Comparison of ENCODE assay signal across 24 cellular contexts in genomic region chr2:72134408-72134996, GRCh38. TPM values are rescaled to one million over a fixed set of nuclear protein-coding genes. Genes with fewer than 3 reads are reported as not detected.
"Had no signal": no experiment of that assay in that cellular context is flagged by ENCODE, and none has a peak within 500 bp of the region (broad histone marks: within the 10 kb centered on the region; RNA-seq: fewer than 3 reads in every experiment).

No MANE protein-coding gene starts in this region.

- H3K4me1 Mint-ChIP-seq: activated T-helper 17 cell treated with anti-CD3 and anti-CD28 coated beads, Interleukin-2, amount 50 U/mL, for 72 hours had no signal

- H3K27me3 Mint-ChIP-seq: activated T-helper 17 cell treated with anti-CD3 and anti-CD28 coated beads, Interleukin-2, amount 50 U/mL, for 72 hours; progenitor cell of endocrine pancreas had no signal

- H3K27ac ChIP-seq: heart right ventricle, thoracic aorta, vagina had no signal

- H3K27ac Mint-ChIP-seq: activated CD4-positive, alpha-beta T cell treated with anti-CD3 and anti-CD28 coated beads, Interleukin-2, amount 10 ng/mL, durations not matched to agents 7 days and 5 days; activated CD8-positive, alpha-beta T cell treated with anti-CD3 and anti-CD28 coated beads, Interleukin-2, amount 10 ng/mL, durations not matched to agents 7 days and 5 days; activated naive CD4-positive, alpha-beta T cell treated with anti-CD3 and anti-CD28 coated beads for 36 hours; activated T-cell treated with anti-CD3 and anti-CD28 coated beads, Interleukin-2, amount 50 U/mL, for 24 hours; activated T-helper 17 cell treated with anti-CD3 and anti-CD28 coated beads, Interleukin-2, amount 50 U/mL, for 72 hours; dendritic cell treated with granulocyte-macrophage colony-stimulating factor and Interleukin-4, amounts not matched to agents 40 ng/mL and 50 ng/mL, for 4 days; progenitor cell of endocrine pancreas; stimulated activated naive B cell treated with anti-CD40 and anti-IgM and Interleukin-4, amounts not matched to agents 10 μg/mL and 1 μg/mL and 100 μg/mL, for 72 hours; type B pancreatic cell had no signal

- DNase-seq: activated CD4-positive, alpha-beta T cell treated with anti-CD3 and anti-CD28 coated beads, Interleukin-2, amount 10 ng/mL, durations not matched to agents 7 days and 5 days; activated CD8-positive, alpha-beta T cell treated with anti-CD3 and anti-CD28 coated beads, Interleukin-2, amount 10 ng/mL, durations not matched to agents 7 days and 5 days; activated naive CD4-positive, alpha-beta T cell treated with anti-CD3 and anti-CD28 coated beads for 36 hours; activated T-cell treated with anti-CD3 and anti-CD28 coated beads, Interleukin-2, amount 50 U/mL, for 24 hours; amygdala; effector CD4-positive, alpha-beta T cell; erythroblast; foreskin fibroblast; heart right ventricle; islet precursor cell; left cardiac atrium; retina; stimulated activated CD4-positive, alpha-beta T cell treated with anti-CD3 and anti-CD28 coated beads, Interleukin-2, amount 100 ng/mL, for 48 hours; stimulated activated CD8-positive, alpha-beta memory T cell treated with anti-CD3 and anti-CD28 coated beads, Interleukin-4, amount 100 ng/mL, for 48 hours; stimulated activated naive B cell treated with anti-CD40 and anti-IgM and Interleukin-4, amounts not matched to agents 10 μg/mL and 1 μg/mL and 100 μg/mL, for 72 hours; T-helper 9 cell had no signal

- H3K36me3 Mint-ChIP-seq: stimulated activated naive B cell treated with anti-CD40 and anti-IgM and Interleukin-4, amounts not matched to agents 10 μg/mL and 1 μg/mL and 100 μg/mL, for 72 hours; type B pancreatic cell had no signal

- H3K4me3 Mint-ChIP-seq: activated CD4-positive, alpha-beta T cell treated with anti-CD3 and anti-CD28 coated beads, Interleukin-2, amount 10 ng/mL, durations not matched to agents 7 days and 5 days; activated CD8-positive, alpha-beta T cell treated with anti-CD3 and anti-CD28 coated beads, Interleukin-2, amount 10 ng/mL, durations not matched to agents 7 days and 5 days; activated naive CD4-positive, alpha-beta T cell treated with anti-CD3 and anti-CD28 coated beads for 36 hours; activated T-cell treated with anti-CD3 and anti-CD28 coated beads, Interleukin-2, amount 50 U/mL, for 24 hours; activated T-helper 17 cell treated with anti-CD3 and anti-CD28 coated beads, Interleukin-2, amount 50 U/mL, for 72 hours; dendritic cell treated with granulocyte-macrophage colony-stimulating factor and Interleukin-4, amounts not matched to agents 40 ng/mL and 50 ng/mL, for 4 days; neural crest cell; stimulated activated naive B cell treated with anti-CD40 and anti-IgM and Interleukin-4, amounts not matched to agents 10 μg/mL and 1 μg/mL and 100 μg/mL, for 72 hours; type B pancreatic cell had no signal

- H3K9me3 Mint-ChIP-seq: activated CD4-positive, alpha-beta T cell treated with anti-CD3 and anti-CD28 coated beads, Interleukin-2, amount 10 ng/mL, durations not matched to agents 7 days and 5 days; activated naive CD4-positive, alpha-beta T cell treated with anti-CD3 and anti-CD28 coated beads for 36 hours; activated T-cell treated with anti-CD3 and anti-CD28 coated beads, Interleukin-2, amount 50 U/mL, for 24 hours; activated T-helper 17 cell treated with anti-CD3 and anti-CD28 coated beads, Interleukin-2, amount 50 U/mL, for 72 hours; dendritic cell treated with granulocyte-macrophage colony-stimulating factor and Interleukin-4, amounts not matched to agents 40 ng/mL and 50 ng/mL, for 4 days; neural crest cell; stimulated activated naive B cell treated with anti-CD40 and anti-IgM and Interleukin-4, amounts not matched to agents 10 μg/mL and 1 μg/mL and 100 μg/mL, for 72 hours; type B pancreatic cell had no signal

- ATAC-seq: activated CD8-positive, alpha-beta T cell treated with anti-CD3 and anti-CD28 coated beads, Interleukin-2, amount 10 ng/mL, durations not matched to agents 7 days and 5 days; activated T-helper 17 cell treated with anti-CD3 and anti-CD28 coated beads, Interleukin-2, amount 50 U/mL, for 72 hours; heart right ventricle; left cardiac atrium; stimulated activated naive B cell treated with anti-CD40 and anti-IgM and Interleukin-4, amounts not matched to agents 10 μg/mL and 1 μg/mL and 100 μg/mL, for 72 hours had no signal

RNA-seq across cellular contexts. Expression of gene CYP26B1, which starts 13.2 kb away (rescaled TPM):
- total RNA-seq: activated CD4-positive, alpha-beta T cell treated with anti-CD3 and anti-CD28 coated beads, Interleukin-2, amount 10 ng/mL, durations not matched to agents 7 days and 5 days; activated CD8-positive, alpha-beta T cell treated with anti-CD3 and anti-CD28 coated beads, Interleukin-2, amount 10 ng/mL, durations not matched to agents 7 days and 5 days; activated naive CD4-positive, alpha-beta T cell treated with anti-CD3 and anti-CD28 coated beads for 36 hours; T-helper 1 cell treated with Interleukin-12 subunit alpha and Interleukin-12 subunit beta and Interleukin-4 antibody, amounts not matched to agents 30 ng/mL and 1 ng/mL, for 36 hours had no signal
